Comparison of ENCODE assay signal across 34 cellular contexts in genomic region chr5:62645223-62645622, GRCh38.
"Had no signal": no experiment of that assay in that cellular context is flagged by ENCODE, and none has a peak within 500 bp of the region (broad histone marks: within the 10 kb centered on the region; RNA-seq: fewer than 3 reads in every experiment).

No MANE protein-coding gene starts in this region.

- H3K36me3 ChIP-seq: adrenal gland, ascending aorta, brain microvascular endothelial cell, breast epithelium, cardiac muscle cell had no signal

- H3K4me3 ChIP-seq: adrenal gland, ascending aorta, body of pancreas, breast epithelium, cardiac muscle cell had no signal

- DNase-seq: activated effector memory CD4-positive, alpha-beta T cell treated with anti-CD3 and anti-CD28 coated beads, Interleukin-2, amount 50 U/mL, for 16 hours; activated effector memory CD4-positive, alpha-beta T cell treated with Interleukin-2 at 50 U/mL for 16 hours; activated gamma-delta T cell; activated gamma-delta T cell treated with Interleukin-2 at 50 U/mL for 16 hours; activated naive CD4-positive, alpha-beta T cell; activated naive CD4-positive, alpha-beta T cell treated with anti-CD3 and anti-CD28 coated beads for 36 hours; activated naive CD4-positive, alpha-beta T cell treated with anti-CD3 and anti-CD28 coated beads, Interleukin-2, amount 10 ng/mL, durations not matched to agents 7 days and 5 days; activated naive CD4-positive, alpha-beta T cell treated with anti-CD3 and anti-CD28 coated beads, Interleukin-2, amount 50 U/mL, for 16 hours; activated naive CD4-positive, alpha-beta T cell treated with Interleukin-2 at 50 U/mL for 16 hours; activated naive CD8-positive, alpha-beta T cell treated with anti-CD3 and anti-CD28 coated beads for 36 hours; activated naive CD8-positive, alpha-beta T cell treated with anti-CD3 and anti-CD28 coated beads, Interleukin-2, amount 10 ng/mL, durations not matched to agents 7 days and 5 days; activated naive CD8-positive, alpha-beta T cell treated with anti-CD3 and anti-CD28 coated beads, Interleukin-2, amount 50 U/mL, for 24 hours; activated T-cell treated with anti-CD3 and anti-CD28 coated beads, Interleukin-2, amount 50 U/mL, for 1 hour; activated T-cell treated with anti-CD3 and anti-CD28 coated beads, Interleukin-2, amount 50 U/mL, for 24 hours; activated T-cell treated with anti-CD3 and anti-CD28 coated beads, Interleukin-2, amount 50 U/mL, for 4 hours; activated T-cell treated with anti-CD3 and anti-CD28 coated beads, Interleukin-2, amount 50 U/mL, for 48 hours; activated T-cell treated with anti-CD3 and anti-CD28 coated beads, Interleukin-2, amount 50 U/mL, for 72 hours; adrenal gland; amniotic stem cell; amygdala; anterior cingulate cortex; aorta; body of pancreas; brain microvascular endothelial cell; caudate nucleus; central memory CD4-positive, alpha-beta T cell; cerebellar nuclear complex had no signal

- FAIRE-seq: astrocyte, bronchial epithelial cell had no signal

- H3K9me3 ChIP-seq: adrenal gland, ascending aorta, body of pancreas, breast epithelium had no signal

- ATAC-seq: activated naive CD4-positive, alpha-beta T cell treated with anti-CD3 and anti-CD28 coated beads, Interleukin-2, amount 50 U/mL, for 72 hours; activated naive CD8-positive, alpha-beta T cell treated with anti-CD3 and anti-CD28 coated beads, Interleukin-2, amount 50 U/mL, for 24 hours; activated T-cell treated with anti-CD3 and anti-CD28 coated beads, Interleukin-2, amount 50 U/mL, for 4 hours; activated T-cell treated with anti-CD3 and anti-CD28 coated beads, Interleukin-2, amount 50 U/mL, for 72 hours; activated T-helper 17 cell treated with anti-CD3 and anti-CD28 coated beads, Interleukin-2, amount 50 U/mL, for 72 hours; body of pancreas had no signal

- H3K4me1 ChIP-seq: adrenal gland, ascending aorta, body of pancreas, breast epithelium had no signal

- H3K27me3 ChIP-seq: adrenal gland, ascending aorta, body of pancreas, brain microvascular endothelial cell, breast epithelium, cardiac muscle cell had no signal

- H3K27ac ChIP-seq: adrenal gland, ascending aorta, body of pancreas, brain microvascular endothelial cell, breast epithelium, cardiac muscle cell had no signal
